11 cellular contexts compared by ENCODE assay signal in the genomic region with DNA sequence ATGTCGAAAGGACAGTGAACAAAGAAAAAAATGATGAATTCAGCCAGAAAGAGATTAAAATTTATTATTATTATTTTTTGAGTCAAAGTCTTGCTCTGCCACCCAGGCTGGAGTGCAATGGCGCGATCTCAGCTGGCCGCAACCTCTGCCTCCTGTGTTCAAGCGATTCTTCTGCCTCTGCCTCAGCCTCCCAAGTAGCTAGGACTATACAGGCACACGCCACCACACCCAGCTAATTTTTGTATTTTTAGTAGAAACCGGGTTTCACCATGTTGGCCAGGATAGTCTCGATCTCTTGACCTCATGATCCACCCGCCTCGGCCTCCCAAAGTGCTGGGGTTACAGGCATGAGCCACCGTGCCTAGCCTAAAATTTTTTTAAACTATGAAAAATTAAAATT. TPM values are rescaled to one million over a fixed set of nuclear protein-coding genes. Genes with fewer than 3 reads are reported as not detected.
DNase-seq lines count a peak whose midpoint lies in the region; ATAC-seq, FAIRE-seq and TF ChIP-seq lines count a peak whose summit lies in the region.
"Not testable (repeated sequence)": the region's sequence is repeated elsewhere in the genome, so short reads cannot be mapped to it uniquely, and the experiment has no call there.
"Had no signal": no experiment of that assay in that cellular context is flagged by ENCODE, and none has a peak within 500 bp of the region (broad histone marks: within the 10 kb centered on the region; RNA-seq: fewer than 3 reads in every experiment).

No MANE protein-coding gene starts in this region.

- H3K4me2 ChIP-seq in GM12878 (ENCODE audit: control insufficient read depth, insufficient read depth) = peak overlapping the region; percentile 95; the same call in 1 of the 2 replicates

- H3K27ac ChIP-seq in GM12878 (ENCODE audit: control insufficient read depth, insufficient read depth) = not testable (repeated sequence)
- peak overlapping the region; percentile 92 for H3K27ac ChIP-seq in neutrophil

- intact Hi-C loops in CD14-positive monocyte (cut with micrococcal nuclease); GM12878 (cut with micrococcal nuclease; ENCODE audit: unreplicated experiment): not testable (repeated sequence)
- intact Hi-C loops in activated CD4-positive, alpha-beta T cell treated with anti-CD3 and anti-CD28 coated beads for 36 hours (cut with DNase I, micrococcal nuclease) = loop anchor here in 1 of 2 experiments (10.0 kb wide), 1 partner anchor 1088 kb away; the partner anchor contains the start of gene MORF4L1

- TF ChIP-seq EP300 in GM12878 (IDR thresholded peaks at IDR 0.05; ENCODE audit: borderline replicate concordance in 1 of 2, control insufficient read depth in 1 of 2, low read depth in 2 of 2, low read length in 2 of 2) = not testable (repeated sequence)

- not testable (repeated sequence) for H3K9me3 ChIP-seq in GM12878 (replicated peaks; ENCODE audit: control insufficient read depth, insufficient read depth, low read length); neutrophil

- H3K27me3 ChIP-seq in GM12878 (replicated peaks in 1 of 2; ENCODE audit: control insufficient read depth in 2 of 2, insufficient read depth in 2 of 2, low read length in 1 of 2); neutrophil: not testable (repeated sequence)

- BruUV-seq in GM12878 (replicated peaks; lab: Mats Ljungman, UMichigan) = not testable (repeated sequence)

- not testable (repeated sequence) for H2AFZ ChIP-seq in GM12878 (ENCODE audit: control insufficient read depth, low read depth, low read length)

- H4K20me1 ChIP-seq in GM12878 (ENCODE audit: control insufficient read depth, insufficient read depth) = not testable (repeated sequence)

- H3K36me3 Mint-ChIP-seq in CD14-positive monocyte = peaks cover 38 to 50% of the 10 kb centered on the region in 2 donors
- H3K36me3 Mint-ChIP-seq in activated CD4-positive, alpha-beta T cell treated with anti-CD3 and anti-CD28 coated beads for 36 hours (ENCODE audit: low read depth) = peaks cover 56% of the 10 kb centered on the region
- peaks cover 81% of the 10 kb centered on the region for H3K36me3 Mint-ChIP-seq in activated T-cell treated with anti-CD3 and anti-CD28 coated beads, Interleukin-2, amount 50 U/mL, for 24 hours (ENCODE audit: low read depth)
- peaks cover 84% of the 10 kb centered on the region for H3K36me3 Mint-ChIP-seq in activated T-helper 17 cell treated with anti-CD3 and anti-CD28 coated beads, Interleukin-2, amount 50 U/mL, for 72 hours (ENCODE audit: low read depth)
- peaks cover 33 to 37% of the 10 kb centered on the region in 2 donors for H3K36me3 Mint-ChIP-seq in activated naive CD4-positive, alpha-beta T cell treated with anti-CD3 and anti-CD28 coated beads, Interleukin-2, amount 50 U/mL, for 72 hours
- H3K36me3 Mint-ChIP-seq in stimulated activated naive B cell treated with anti-CD40 and anti-IgM and Interleukin-4, amounts not matched to agents 10 μg/mL and 1 μg/mL and 100 μg/mL, for 72 hours = peaks cover 41 to 54% of the 10 kb centered on the region in 2 donors

- CTCF ChIA-PET in activated CD4-positive, alpha-beta T cell treated with anti-CD3 and anti-CD28 coated beads for 36 hours (lab: Charles Lee) = not testable (repeated sequence)
- CTCF ChIA-PET in GM12878 (lab: Yijun Ruan, JAX) = interaction anchor here (0.5 to 3.5 kb wide), 3 partner anchors 8 to 66 kb away, joined by 3 to 12 read pairs (median 4); partner anchors contain the start of gene BCL2A1

- not testable (repeated sequence) for H3K36me3 ChIP-seq in GM12878 (ENCODE audit: control insufficient read depth in 2 of 2, insufficient read depth in 2 of 2, low read length in 1 of 2)
- peaks cover 46% of the 10 kb centered on the region for H3K36me3 ChIP-seq in neutrophil

- H3K4me3 Mint-ChIP-seq in CD14-positive monocyte; activated T-cell treated with anti-CD3 and anti-CD28 coated beads, Interleukin-2, amount 50 U/mL, for 24 hours: not testable (repeated sequence)
- H3K4me3 Mint-ChIP-seq in activated CD4-positive, alpha-beta T cell treated with anti-CD3 and anti-CD28 coated beads for 36 hours = peak overlapping the region; percentile 33
- peak overlapping the region; percentile 27 for H3K4me3 Mint-ChIP-seq in activated T-helper 17 cell treated with anti-CD3 and anti-CD28 coated beads, Interleukin-2, amount 50 U/mL, for 72 hours
- H3K4me3 Mint-ChIP-seq in stimulated activated naive B cell treated with anti-CD40 and anti-IgM and Interleukin-4, amounts not matched to agents 10 μg/mL and 1 μg/mL and 100 μg/mL, for 72 hours = peak overlapping the region; percentile 29 to 43

- H3K9me3 Mint-ChIP-seq in CD14-positive monocyte = peaks cover 0 to 13% (median 4%) of the 10 kb centered on the region in 7 donors
- not testable (repeated sequence) for H3K9me3 Mint-ChIP-seq in activated CD4-positive, alpha-beta T cell treated with anti-CD3 and anti-CD28 coated beads for 36 hours (ENCODE audit: low read depth); activated T-cell treated with anti-CD3 and anti-CD28 coated beads, Interleukin-2, amount 50 U/mL, for 24 hours; activated T-helper 17 cell treated with anti-CD3 and anti-CD28 coated beads, Interleukin-2, amount 50 U/mL, for 72 hours; activated naive CD4-positive, alpha-beta T cell treated with anti-CD3 and anti-CD28 coated beads, Interleukin-2, amount 50 U/mL, for 72 hours; stimulated activated naive B cell treated with anti-CD40 and anti-IgM and Interleukin-4, amounts not matched to agents 10 μg/mL and 1 μg/mL and 100 μg/mL, for 72 hours

- not testable (repeated sequence) for TF ChIP-seq RAD21 in GM12878 (IDR thresholded peaks at IDR 0.05; ENCODE audit: insufficient read depth, low read depth, low read length)

- 81% methylated on average over 11 of the region's 11 CpGs for WGBS in GM12878 (ENCODE audit: insufficient coverage, insufficient replicate concordance, low lambda C conversion rate, missing lambda C conversion rate)

- H3K27ac Mint-ChIP-seq in CD14-positive monocyte = peak overlapping the region; percentile 80 to 92 (median 84)
- peak overlapping the region; percentile 81 for H3K27ac Mint-ChIP-seq in activated CD4-positive, alpha-beta T cell treated with anti-CD3 and anti-CD28 coated beads for 36 hours
- H3K27ac Mint-ChIP-seq in activated T-cell treated with anti-CD3 and anti-CD28 coated beads, Interleukin-2, amount 50 U/mL, for 24 hours = peak overlapping the region; percentile 86
- not testable (repeated sequence) for H3K27ac Mint-ChIP-seq in activated T-helper 17 cell treated with anti-CD3 and anti-CD28 coated beads, Interleukin-2, amount 50 U/mL, for 72 hours
- peak overlapping the region; percentile 6 to 72 for H3K27ac Mint-ChIP-seq in activated naive CD4-positive, alpha-beta T cell treated with anti-CD3 and anti-CD28 coated beads, Interleukin-2, amount 50 U/mL, for 72 hours
- H3K27ac Mint-ChIP-seq in stimulated activated naive B cell treated with anti-CD40 and anti-IgM and Interleukin-4, amounts not matched to agents 10 μg/mL and 1 μg/mL and 100 μg/mL, for 72 hours = peak overlapping the region; percentile 85

- in situ Hi-C loops in GM12878 (cut with MboI) = not testable (repeated sequence)

- DNase-seq in CD14-positive monocyte (ENCODE audit: low spot score); activated CD4-positive, alpha-beta T cell treated with anti-CD3 and anti-CD28 coated beads for 36 hours; activated T-cell treated with anti-CD3 and anti-CD28 coated beads, Interleukin-2, amount 50 U/mL, for 24 hours; activated naive CD4-positive, alpha-beta T cell treated with anti-CD3 and anti-CD28 coated beads, Interleukin-2, amount 50 U/mL, for 72 hours (ENCODE audit: low spot score in 2 of 2); GM12878 (ENCODE audit: low read depth, low spot score); stimulated activated naive B cell treated with anti-CD40 and anti-IgM and Interleukin-4, amounts not matched to agents 10 μg/mL and 1 μg/mL and 100 μg/mL, for 72 hours: not testable (repeated sequence)

- H3K4me3 ChIP-seq in GM12878 (peak overlapping the region; percentile 28; the same call in 1 of the 2 replicates), neutrophil (ENCODE audit: low read depth in 1 of 2, low read length in 1 of 2) (peak overlapping the region; percentile 40 to 49)

- peaks cover 69% of the 10 kb centered on the region for H3K79me2 ChIP-seq in GM12878 (ENCODE audit: control insufficient read depth, insufficient read depth, low read length)

- RAD21 ChIA-PET in GM12878 (lab: Charles Lee; ENCODE audit: unreplicated experiment) = interaction anchor here (1.1 to 8.3 kb wide), 4 partner anchors 15 to 64 kb away, joined by 3 to 48 read pairs (median 4); no protein-coding TSS in a partner anchor

- not testable (repeated sequence) for TF ChIP-seq CTCF in CD14-positive monocyte (IDR thresholded peaks at IDR 0.05); GM12878 (IDR thresholded peaks at IDR 0.05 in 2 of 3, conservative IDR thresholded peaks at IDR 0.05 in 1 of 3; ENCODE audit: control insufficient read depth in 2 of 3, extremely low read depth in 1 of 3, insufficient read depth in 1 of 3, low read depth in 3 of 3, low read length in 3 of 3); neutrophil (IDR thresholded peaks at IDR 0.05)

- H3K27me3 Mint-ChIP-seq in CD14-positive monocyte (ENCODE audit: low read depth in 3 of 3); activated CD4-positive, alpha-beta T cell treated with anti-CD3 and anti-CD28 coated beads for 36 hours; activated T-cell treated with anti-CD3 and anti-CD28 coated beads, Interleukin-2, amount 50 U/mL, for 24 hours; activated T-helper 17 cell treated with anti-CD3 and anti-CD28 coated beads, Interleukin-2, amount 50 U/mL, for 72 hours; stimulated activated naive B cell treated with anti-CD40 and anti-IgM and Interleukin-4, amounts not matched to agents 10 μg/mL and 1 μg/mL and 100 μg/mL, for 72 hours: not testable (repeated sequence)

- not testable (repeated sequence) for H3K4me1 ChIP-seq in GM12878 (ENCODE audit: control insufficient read depth, insufficient read depth, low read length)
- peaks cover 83 to 95% of the 10 kb centered on the region in 2 experiments for H3K4me1 ChIP-seq in neutrophil (ENCODE audit: control insufficient read depth in 1 of 2, insufficient read depth in 1 of 2, low read depth in 1 of 2, low read length in 1 of 2)

- POLR2A ChIA-PET in activated CD4-positive, alpha-beta T cell treated with anti-CD3 and anti-CD28 coated beads for 36 hours (lab: Charles Lee) = interaction anchor here (0.6 to 0.7 kb wide), 2 partner anchors 14 to 40 kb away, joined by 3 read pairs; no protein-coding TSS in a partner anchor
- POLR2A ChIA-PET in GM12878 (lab: Charles Lee) = interaction anchor here (1.0 to 3.3 kb wide), 4 partner anchors 9 to 55 kb away, joined by 3 to 14 read pairs (median 13); partner anchors contain the start of gene BCL2A1

- ATAC-seq in activated CD4-positive, alpha-beta T cell treated with anti-CD3 and anti-CD28 coated beads for 36 hours; activated T-helper 17 cell treated with anti-CD3 and anti-CD28 coated beads, Interleukin-2, amount 50 U/mL, for 72 hours (replicated peaks); activated naive CD4-positive, alpha-beta T cell treated with anti-CD3 and anti-CD28 coated beads, Interleukin-2, amount 50 U/mL, for 72 hours; GM12878; stimulated activated naive B cell treated with anti-CD40 and anti-IgM and Interleukin-4, amounts not matched to agents 10 μg/mL and 1 μg/mL and 100 μg/mL, for 72 hours (replicated peaks): not testable (repeated sequence)

- SMC1A ChIA-PET in GM12878 (lab: Charles Lee; ENCODE audit: uncharacterized antibody, unreplicated experiment) = interaction anchor here (1.0 to 8.0 kb wide), 2 partner anchors 16 to 21 kb away, joined by 3 to 85 read pairs; no protein-coding TSS in a partner anchor

- not testable (repeated sequence) for H3K9ac ChIP-seq in GM12878 (ENCODE audit: control insufficient read depth, insufficient read depth, low read length)

- not testable (repeated sequence) for FAIRE-seq in GM12878 (lab: Jason Lieb, UNC)

- not testable (repeated sequence) for TF ChIP-seq POLR2A in GM12878 (IDR thresholded peaks at IDR 0.05; ENCODE audit: low read depth, low read length)

- peaks cover 60% of the 10 kb centered on the region for H3K4me1 Mint-ChIP-seq in CD14-positive monocyte
- H3K4me1 Mint-ChIP-seq in activated CD4-positive, alpha-beta T cell treated with anti-CD3 and anti-CD28 coated beads for 36 hours = peaks cover 60% of the 10 kb centered on the region
- peaks cover 69% of the 10 kb centered on the region for H3K4me1 Mint-ChIP-seq in activated T-cell treated with anti-CD3 and anti-CD28 coated beads, Interleukin-2, amount 50 U/mL, for 24 hours (ENCODE audit: low read depth)
- H3K4me1 Mint-ChIP-seq in activated T-helper 17 cell treated with anti-CD3 and anti-CD28 coated beads, Interleukin-2, amount 50 U/mL, for 72 hours = peaks cover 24% of the 10 kb centered on the region
- H3K4me1 Mint-ChIP-seq in stimulated activated naive B cell treated with anti-CD40 and anti-IgM and Interleukin-4, amounts not matched to agents 10 μg/mL and 1 μg/mL and 100 μg/mL, for 72 hours = peaks cover 17 to 52% of the 10 kb centered on the region in 2 donors

RNA-seq across cellular contexts. Expression of gene BCL2A1, which starts 8.1 kb away (rescaled TPM):
- polyA plus RNA-seq in CD14-positive monocyte (100 to 1,000 TPM; 277 to 350 TPM), GM12878 (2011; rRNA removed) (375 and 596 TPM in 2 replicates), GM12878 (2014; fragmentation: Illumina TruSeq; extraction: Trizol) (374 and 510 TPM in 2 replicates), GM12878 (2014; fragmentation: Nextera tagmentation; extraction: Ambion mirVana) (100 to 1,000 TPM; 536 to 570 TPM), GM12878 (2014; rRNA removed) (224 and 283 TPM in 2 replicates), GM12878 (2016; fragmentation: Nextera tagmentation; extraction: Ambion mirVana) (100 to 1,000 TPM; 190 to 192 TPM)
- 100 to 1,000 TPM in 1 of 2 experiments, 10 to 100 TPM in 1; 82.2 to 103 TPM for total RNA-seq in activated CD4-positive, alpha-beta T cell treated with anti-CD3 and anti-CD28 coated beads for 36 hours
- total RNA-seq in activated T-helper 17 cell treated with anti-CD3 and anti-CD28 coated beads, Interleukin-2, amount 50 U/mL, for 72 hours = 10 to 100 TPM; 32.7 to 77.0 TPM
- total RNA-seq in activated naive CD4-positive, alpha-beta T cell treated with anti-CD3 and anti-CD28 coated beads, Interleukin-2, amount 50 U/mL, for 72 hours = 10 to 100 TPM; 50.4 to 79.8 TPM
- 254 and 257 TPM in 2 replicates for total RNA-seq in GM12878 (2013; cell fraction: nucleolus; rRNA removed)
- total RNA-seq in GM12878 (2014; rRNA removed) (181 and 223 TPM in 2 replicates), GM12878 (2014; rRNA removed; fragmentation: Illumina TruSeq; extraction: Trizol) (358 and 373 TPM in 2 replicates), GM12878 (2021) (183 and 212 TPM in 2 replicates)
- 147 TPM for polyA plus RNA-seq in GM12878 (2011; ENCODE audit: low read depth)
- polyA plus RNA-seq in GM12878 (2011; cell fraction: cytosol; rRNA removed) = 165 and 194 TPM in 2 replicates
- 92.5 and 111 TPM in 2 replicates for polyA plus RNA-seq in GM12878 (2011; cell fraction: nucleus; rRNA removed)
- 152 and 177 TPM in 2 replicates for polyA plus RNA-seq in GM12878 (2012)
- polyA minus RNA-seq in GM12878 (2011; rRNA and poly(A)+ RNA removed) = 130 and 161 TPM in 2 replicates
- 40.8 and 46.6 TPM in 2 replicates for polyA minus RNA-seq in GM12878 (2011; cell fraction: cytosol; rRNA and poly(A)+ RNA removed)
- polyA minus RNA-seq in GM12878 (2011; cell fraction: nucleus; rRNA and poly(A)+ RNA removed) = 73.5 and 89.2 TPM in 2 replicates
- total RNA-seq: GM23338, H4, H9 had no signal
- polyA plus RNA-seq: GM23338 had no signal
